In the genomic region with DNA sequence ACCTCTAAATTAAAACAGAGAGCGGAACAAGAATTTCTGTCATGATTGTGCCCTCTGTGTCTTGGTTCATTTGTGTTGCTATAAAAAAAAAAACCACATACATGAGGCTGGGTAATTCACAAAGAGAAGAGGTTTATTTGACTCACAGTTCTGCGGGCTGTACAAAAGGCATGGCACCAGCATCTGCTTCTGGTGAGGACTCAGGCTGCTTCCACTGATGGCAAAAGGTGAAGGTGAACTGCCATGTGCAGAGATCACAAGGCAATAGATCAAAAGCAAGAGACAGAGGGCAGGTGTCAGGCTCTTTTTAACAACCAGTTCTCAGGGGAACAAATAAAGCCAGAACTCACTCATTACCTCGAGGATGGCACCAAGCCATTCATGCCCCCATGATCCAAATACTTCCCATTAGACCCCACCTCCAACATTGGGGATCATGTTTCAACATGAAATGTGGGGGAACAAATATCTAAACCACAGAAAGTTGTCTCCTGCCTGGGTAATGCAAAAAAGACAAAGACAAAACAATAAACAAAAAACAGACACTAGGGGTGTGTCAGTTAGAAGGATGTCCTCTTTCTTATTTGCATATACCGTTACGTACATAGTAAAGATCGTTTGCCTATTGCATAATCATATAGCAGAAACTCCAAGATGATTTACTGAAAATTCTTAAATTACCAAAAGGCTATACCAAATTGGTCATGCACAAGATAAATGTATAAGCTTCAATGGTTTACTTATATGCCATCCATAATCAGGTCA, we compare ENCODE assay signal across 18 cellular contexts. TPM values are rescaled to one million over a fixed set of nuclear protein-coding genes. Genes with fewer than 3 reads are reported as not detected.
A peak's percentile ranks its signal among the peaks of the same experiment; 100 is the strongest.
DNase-seq lines count a peak whose midpoint lies in the region; ATAC-seq and TF ChIP-seq lines count a peak whose summit lies in the region.
"Had no signal": no experiment of that assay in that cellular context is flagged by ENCODE, and none has a peak within 500 bp of the region (broad histone marks: within the 10 kb centered on the region; RNA-seq: fewer than 3 reads in every experiment).

No MANE protein-coding gene starts in this region.

- H3K4me3 ChIP-seq in Peyer's patch, result no peak overlapping the region
- H3K4me3 ChIP-seq: stomach had no signal

- no peaks in the 10 kb centered on the region for H3K79me1 ChIP-seq in H9 (ENCODE audit: insufficient read depth, low read depth, low read length, poor library complexity, severe bottlenecking)

- H3K23me2 ChIP-seq in H9 (ENCODE audit: insufficient read length, low read depth, low read length, poor library complexity, severe bottlenecking), result no peaks in the 10 kb centered on the region

- H3K27ac ChIP-seq in H9 (ENCODE audit: insufficient read length, low read depth, low read length) (no peak overlapping the region), Peyer's patch (peak overlapping the region in 1 of 4 donors; percentile 19)
- H3K27ac ChIP-seq: parathyroid adenoma, stomach had no signal

- no peak overlapping the region for H2BK120ac ChIP-seq in H9 (ENCODE audit: low read depth, low read length, poor library complexity, severe bottlenecking)

- peak; percentile 47 for ATAC-seq in activated CD4-positive, alpha-beta T cell treated with anti-CD3 and anti-CD28 coated beads for 36 hours
- ATAC-seq in T-cell (replicated peaks in 1 of 4), result peak in 2 of 4 experiments; percentile 46 to 76
- peak; percentile 56 for ATAC-seq in memory B cell (ENCODE audit: low read depth)
- ATAC-seq in GM21423 (IDR thresholded peaks at IDR 0.05; ENCODE audit: unreplicated experiment), result no peak
- ATAC-seq: left ventricle myocardium superior had no signal

- peaks cover 49% of the 10 kb centered on the region for H3K36me3 Mint-ChIP-seq in activated CD4-positive, alpha-beta T cell treated with anti-CD3 and anti-CD28 coated beads for 36 hours (ENCODE audit: low read depth)
- peaks cover 3 to 36% (median 23%) of the 10 kb centered on the region in 3 experiments; a peak in 5 of 7 replicates for H3K36me3 Mint-ChIP-seq in H9 (ENCODE audit: insufficient read depth in 1 of 3, low read depth in 3 of 3)
- H3K36me3 Mint-ChIP-seq in T-cell, result peaks cover 41% of the 10 kb centered on the region
- H3K36me3 Mint-ChIP-seq in memory B cell, result peaks cover 29% of the 10 kb centered on the region

- no peak overlapping the region for H2BK12ac ChIP-seq in H9 (ENCODE audit: insufficient read length, low read depth, low read length)

- no peak overlapping the region for H3K4ac ChIP-seq in H9 (ENCODE audit: low read depth, low read length)

- H4K20me1 ChIP-seq in H9 (ENCODE audit: control insufficient read depth, insufficient read depth, insufficient read length), result no peaks in the 10 kb centered on the region

- no peak for TF ChIP-seq CTCF in H9 (conservative IDR thresholded peaks at IDR 0.05)
- no peak for TF ChIP-seq CTCF in Peyer's patch (IDR thresholded peaks at IDR 0.05)

- H3K27ac Mint-ChIP-seq in activated CD4-positive, alpha-beta T cell treated with anti-CD3 and anti-CD28 coated beads for 36 hours, result peak overlapping the region; percentile 44
- H3K27ac Mint-ChIP-seq in H9 (peak overlapping the region in 2 of 3 experiments; percentile 19 to 26; a peak in 3 of 7 replicates), T-cell (peak overlapping the region; percentile 79 to 88), memory B cell (peak overlapping the region; percentile 91)

- no peak for TF ChIP-seq POLR2A in Peyer's patch (IDR thresholded peaks at IDR 0.05)

- H3K18ac ChIP-seq in H9 (ENCODE audit: insufficient read length, low read depth, low read length), result no peak overlapping the region

- no peak overlapping the region for H3K56ac ChIP-seq in H9 (ENCODE audit: insufficient read length, low read depth, low read length)

- CTCF ChIA-PET in activated CD4-positive, alpha-beta T cell treated with anti-CD3 and anti-CD28 coated beads for 36 hours (lab: Charles Lee), result no interaction called here
- CTCF ChIA-PET in T-cell (lab: Charles Lee), result no interaction called here

- H3K14ac ChIP-seq in H9 (ENCODE audit: insufficient read depth, low read length), result no peak overlapping the region

- no peak overlapping the region for H3K9ac ChIP-seq in H9 (ENCODE audit: extremely low read depth, insufficient read length, low read length)
- H3K9ac ChIP-seq: parathyroid adenoma had no signal

- no peaks in the 10 kb centered on the region for H3K9me3 ChIP-seq in H9 (ENCODE audit: control insufficient read depth, low read depth, low read length)
- no peaks in the 10 kb centered on the region for H3K9me3 ChIP-seq in Peyer's patch
- H3K9me3 ChIP-seq: Caco-2, stomach had no signal

- no CpG with 5 or more reads among the region's 6 CpGs for WGBS in H9 (ENCODE audit: extremely low coverage, insufficient read length, low lambda C conversion rate)

- no peak overlapping the region for H3K4me2 ChIP-seq in H9 (ENCODE audit: insufficient read depth, insufficient read length, low read length)

- no peak overlapping the region for H4K5ac ChIP-seq in H9 (ENCODE audit: insufficient read length, low read depth, low read length)

- H3K79me2 ChIP-seq in H9 (ENCODE audit: insufficient read depth, low read length), result no peaks in the 10 kb centered on the region
- H3K79me2 ChIP-seq: parathyroid adenoma had no signal

- H2AK5ac ChIP-seq in H9 (ENCODE audit: insufficient read length, low read length), result no peak overlapping the region

- H3K4me1 ChIP-seq in H9 (ENCODE audit: insufficient read depth, low read length), result peaks cover 3% of the 10 kb centered on the region; the same call in 1 of the 2 replicates
- peaks cover 0 to under 1% (median 0%) of the 10 kb centered on the region in 4 donors for H3K4me1 ChIP-seq in Peyer's patch
- H3K4me1 ChIP-seq: parathyroid adenoma, stomach had no signal

- POLR2A ChIA-PET in activated CD4-positive, alpha-beta T cell treated with anti-CD3 and anti-CD28 coated beads for 36 hours (lab: Charles Lee), result no interaction called here
- POLR2A ChIA-PET in T-cell (lab: Charles Lee), result no interaction called here

- no peak overlapping the region for H4K8ac ChIP-seq in H9 (replicated peaks; ENCODE audit: insufficient read length, low read depth, low read length)

- peaks cover 59% of the 10 kb centered on the region for H3K4me1 Mint-ChIP-seq in activated CD4-positive, alpha-beta T cell treated with anti-CD3 and anti-CD28 coated beads for 36 hours
- H3K4me1 Mint-ChIP-seq in H9 (peaks cover 24 to 31% of the 10 kb centered on the region in 2 experiments), T-cell (peaks cover 56 to 72% (median 68%) of the 10 kb centered on the region in 3 donors), memory B cell (peaks cover 63% of the 10 kb centered on the region)

- H2AFZ ChIP-seq in H9 (ENCODE audit: low read length), result no peak overlapping the region
- H2AFZ ChIP-seq: parathyroid adenoma had no signal

- intact Hi-C loops in activated CD4-positive, alpha-beta T cell treated with anti-CD3 and anti-CD28 coated beads for 36 hours (cut with DNase I, micrococcal nuclease), result no loop called here

- H2BK20ac ChIP-seq in H9 (ENCODE audit: low read depth, low read length, poor library complexity, severe bottlenecking), result no peak overlapping the region

- H4K91ac ChIP-seq in H9 (ENCODE audit: insufficient read length, low read depth, low read length), result no peak overlapping the region

- H2BK15ac ChIP-seq in H9 (ENCODE audit: low read depth, low read length), result no peak overlapping the region

- no peak overlapping the region for H3T11ph ChIP-seq in H9 (ENCODE audit: low read length)

- H3K27me3 Mint-ChIP-seq in activated CD4-positive, alpha-beta T cell treated with anti-CD3 and anti-CD28 coated beads for 36 hours, result no peaks in the 10 kb centered on the region
- H3K27me3 Mint-ChIP-seq in H9 (ENCODE audit: low read depth) (no peaks in the 10 kb centered on the region), T-cell (no peaks in the 10 kb centered on the region), memory B cell (no peaks in the 10 kb centered on the region)

- DNase-seq in activated CD4-positive, alpha-beta T cell treated with anti-CD3 and anti-CD28 coated beads for 36 hours, result no peak
- DNase-seq in activated CD4-positive, alpha-beta T cell treated with anti-CD3 and anti-CD28 coated beads, Interleukin-2, amount 50 U/mL, for 1 hour, result no peak
- no peak for DNase-seq in H9
- no peak for DNase-seq in T-cell
- DNase-seq in memory B cell (ENCODE audit: low spot score in 2 of 2), result no peak
- DNase-seq in Peyer's patch, result no peak
- DNase-seq in activated effector memory CD4-positive, alpha-beta T cell treated with Interleukin-2 at 50 U/mL for 16 hours, result no peak
- DNase-seq: activated CD4-positive, CD25-positive, alpha-beta regulatory T cell; activated T-cell treated with anti-CD3 and anti-CD28 coated beads, Interleukin-2, amount 50 U/mL, for 1 hour; anterior cingulate cortex; Caco-2; foreskin melanocyte; left ventricle myocardium superior; NCI-H187 treated with DMSO at 0.1 percent for 48 hours; NCI-H774; stomach had no signal

- H3K27me3 ChIP-seq in H9 (ENCODE audit: insufficient read depth, low read length), result no peaks in the 10 kb centered on the region
- H3K27me3 ChIP-seq in Peyer's patch, result no peaks in the 10 kb centered on the region
- H3K27me3 ChIP-seq: stomach had no signal

- H3K4me3 Mint-ChIP-seq in activated CD4-positive, alpha-beta T cell treated with anti-CD3 and anti-CD28 coated beads for 36 hours, result no peak overlapping the region
- H3K4me3 Mint-ChIP-seq in H9 (no peak overlapping the region), T-cell (no peak overlapping the region), memory B cell (peak overlapping the region; percentile 27)

- H3K23ac ChIP-seq in H9 (ENCODE audit: insufficient read length, low read depth, low read length), result no peak overlapping the region

- H3K36me3 ChIP-seq in Peyer's patch, result peaks cover 0 to 13% (median 0%) of the 10 kb centered on the region in 3 donors

- no peak overlapping the region for H2BK5ac ChIP-seq in H9 (ENCODE audit: insufficient read length, low read length)

- peaks cover 5% of the 10 kb centered on the region for H3K9me3 Mint-ChIP-seq in activated CD4-positive, alpha-beta T cell treated with anti-CD3 and anti-CD28 coated beads for 36 hours (ENCODE audit: low read depth)
- H3K9me3 Mint-ChIP-seq in H9 (no peaks in the 10 kb centered on the region; a peak in 2 of 5 replicates), T-cell (peaks cover 0 to 6% (median 0%) of the 10 kb centered on the region in 3 donors), memory B cell (no peaks in the 10 kb centered on the region)

RNA-seq across cellular contexts. Expression of gene SERPINB9, which starts 17.0 kb away (rescaled TPM):
- 100 to 1,000 TPM in 1 of 2 experiments, 10 to 100 TPM in 1; 90.0 to 109 TPM for total RNA-seq in activated CD4-positive, alpha-beta T cell treated with anti-CD3 and anti-CD28 coated beads for 36 hours
- total RNA-seq in H9 (2021) (382 and 390 TPM in 2 replicates), T-cell (10 to 100 TPM; 43.2 to 57.2 (median 47.1) TPM), Peyer's patch (10 to 100 TPM in 1 of 4 donors, 1 to 10 TPM in 3; 2.9 to 13.2 (median 4.0) TPM)

RNA-seq across cellular contexts. Expression of gene SERPINB1, which starts 44.5 kb away (rescaled TPM):
- 100 to 1,000 TPM; 200 to 243 TPM for total RNA-seq in activated CD4-positive, alpha-beta T cell treated with anti-CD3 and anti-CD28 coated beads for 36 hours
- total RNA-seq in H9 (2021) (18.4 and 20.5 TPM in 2 replicates), T-cell (10 to 100 TPM; 40.3 to 60.9 (median 50.7) TPM), Peyer's patch (100 to 1,000 TPM in 1 of 4 donors, 10 to 100 TPM in 3; 58.6 to 122 (median 86.4) TPM)

Comparison
In these comparisons a context has a peak if more than half of its experiments do, and no peak if none do; other contexts are left out.
1. H3K27ac Mint-ChIP-seq: peak in every context shown above with its lines; median percentile 91 in memory B cell; 84 in T-cell; 44 in activated CD4-positive, alpha-beta T cell treated with anti-CD3 and anti-CD28 coated beads for 36 hours; 22 in H9.